23 cellular contexts compared by ENCODE assay signal in genomic region chr3:137866933-137867332, GRCh38.
DNase-seq lines count a peak whose midpoint lies in the region; ATAC-seq and TF ChIP-seq lines count a peak whose summit lies in the region.
"Had no signal": no experiment of that assay in that cellular context is flagged by ENCODE, and none has a peak within 500 bp of the region (broad histone marks: within the 10 kb centered on the region; RNA-seq: fewer than 3 reads in every experiment).

No MANE protein-coding gene starts in this region.

- H3K27me3 ChIP-seq in HUES6 (ENCODE audit: control insufficient read depth, insufficient read depth, low read length) = no peaks in the 10 kb centered on the region
- no peaks in the 10 kb centered on the region for H3K27me3 ChIP-seq in endodermal cell (ENCODE audit: control insufficient read depth, insufficient read depth, low read length, poor library complexity, severe bottlenecking)
- H3K27me3 ChIP-seq in iPS-20b (ENCODE audit: insufficient read depth, low read length) = no peaks in the 10 kb centered on the region
- H3K27me3 ChIP-seq: BLaER1 had no signal

- POLR2A ChIA-PET in activated CD4-positive, alpha-beta T cell treated with anti-CD3 and anti-CD28 coated beads, Interleukin-2, amount 10 ng/mL, durations not matched to agents 7 days and 5 days (lab: Charles Lee) = no interaction called here

- no peak overlapping the region for H3K27ac Mint-ChIP-seq in endodermal cell
- H3K27ac Mint-ChIP-seq in activated CD4-positive, alpha-beta T cell treated with anti-CD3 and anti-CD28 coated beads, Interleukin-2, amount 10 ng/mL, durations not matched to agents 7 days and 5 days = no peak overlapping the region
- H3K27ac Mint-ChIP-seq: CD4-positive, alpha-beta T cell had no signal

- CTCF ChIA-PET in activated CD4-positive, alpha-beta T cell treated with anti-CD3 and anti-CD28 coated beads, Interleukin-2, amount 10 ng/mL, durations not matched to agents 7 days and 5 days (lab: Charles Lee) = no interaction called here

- DNase-seq in endodermal cell (peak; percentile 59), AG08396 (ENCODE audit: low spot score) (no peak), HT-29 (ENCODE audit: low spot score) (no peak)
- no peak for DNase-seq in activated CD4-positive, alpha-beta T cell treated with anti-CD3 and anti-CD28 coated beads, Interleukin-2, amount 10 ng/mL, durations not matched to agents 7 days and 5 days
- DNase-seq: Caco-2; CD4-positive, alpha-beta T cell; DMS 273 treated with DMSO at 0.1 percent for 48 hours; DMS79 treated with DMSO at 0.1 percent for 48 hours; GM23248; NCI-H1092 treated with DMSO at 0.1 percent for 48 hours; NCI-H1436 treated with DMSO at 0.1 percent for 48 hours; NCI-H2029; NCI-H226; NCI-H510A treated with DMSO at 0.1 percent for 48 hours; NCI-H748 treated with DMSO at 0.1 percent for 48 hours; SJCRH30 had no signal

- peak overlapping the region; percentile 77 for H3K27ac ChIP-seq in HUES6 (ENCODE audit: low read depth, low read length)
- H3K27ac ChIP-seq in endodermal cell (ENCODE audit: low read depth, low read length) = no peak overlapping the region
- peak overlapping the region; percentile 22 for H3K27ac ChIP-seq in iPS-20b (ENCODE audit: low read length)
- H3K27ac ChIP-seq: BLaER1, GM23248, SJCRH30 had no signal

- H3K36me3 Mint-ChIP-seq in endodermal cell (ENCODE audit: low read depth) = peaks cover 6% of the 10 kb centered on the region
- no peaks in the 10 kb centered on the region for H3K36me3 Mint-ChIP-seq in activated CD4-positive, alpha-beta T cell treated with anti-CD3 and anti-CD28 coated beads, Interleukin-2, amount 10 ng/mL, durations not matched to agents 7 days and 5 days (ENCODE audit: low read depth)

- H3K9ac ChIP-seq in HUES6 (ENCODE audit: low read length) (peak overlapping the region; percentile 7), endodermal cell (ENCODE audit: extremely low read depth, low read length, poor library complexity, severe bottlenecking) (no peak overlapping the region), iPS-20b (ENCODE audit: low read depth, low read length) (no peak overlapping the region)
- H3K9ac ChIP-seq: BLaER1, GM23248 had no signal

- no peak overlapping the region for H3K4me3 Mint-ChIP-seq in endodermal cell
- no peak overlapping the region for H3K4me3 Mint-ChIP-seq in activated CD4-positive, alpha-beta T cell treated with anti-CD3 and anti-CD28 coated beads, Interleukin-2, amount 10 ng/mL, durations not matched to agents 7 days and 5 days
- H3K4me3 Mint-ChIP-seq: CD4-positive, alpha-beta T cell had no signal

- H3K9me3 ChIP-seq in HUES6 (ENCODE audit: control insufficient read depth, insufficient read depth, low read depth, low read length) (peaks cover 7% of the 10 kb centered on the region), endodermal cell (ENCODE audit: control insufficient read depth, low read length) (peaks cover 42% of the 10 kb centered on the region), iPS-20b (ENCODE audit: insufficient read depth, low read depth, low read length) (peaks cover 8% of the 10 kb centered on the region; the same call in 1 of the 2 replicates)
- H3K9me3 ChIP-seq: Caco-2, SJCRH30 had no signal

- H3K36me3 ChIP-seq in HUES6 (ENCODE audit: control insufficient read depth, insufficient read depth, low read length) (no peaks in the 10 kb centered on the region), endodermal cell (ENCODE audit: control insufficient read depth, insufficient read depth, low read length) (no peaks in the 10 kb centered on the region), iPS-20b (ENCODE audit: insufficient read depth, low read depth, low read length) (no peaks in the 10 kb centered on the region)
- H3K36me3 ChIP-seq: BLaER1, SJCRH30 had no signal

- peaks cover 31% of the 10 kb centered on the region for H3K9me3 Mint-ChIP-seq in endodermal cell
- peaks cover 4% of the 10 kb centered on the region for H3K9me3 Mint-ChIP-seq in activated CD4-positive, alpha-beta T cell treated with anti-CD3 and anti-CD28 coated beads, Interleukin-2, amount 10 ng/mL, durations not matched to agents 7 days and 5 days

- TF ChIP-seq CTCF in endodermal cell (conservative IDR thresholded peaks at IDR 0.05) = no peak

- ATAC-seq in GM19395 (IDR thresholded peaks at IDR 0.05; ENCODE audit: unreplicated experiment) = no peak
- ATAC-seq: GM12878, HepG2, K562 had no signal

- H3K4me3 ChIP-seq in HUES6 (ENCODE audit: low read depth, low read length) (no peak overlapping the region), endodermal cell (ENCODE audit: low read length) (no peak overlapping the region), iPS-20b (ENCODE audit: low read length) (no peak overlapping the region)
- H3K4me3 ChIP-seq: BLaER1, GM12878, GM23248, K562, SJCRH30 had no signal

- 95% methylated on average over 4 of the region's 4 CpGs for WGBS in endodermal cell (ENCODE audit: insufficient coverage in 1 of 2, insufficient read length in 1 of 2), 2 experiments

- peaks cover 2% of the 10 kb centered on the region for H3K27me3 Mint-ChIP-seq in endodermal cell (ENCODE audit: insufficient read depth)
- H3K27me3 Mint-ChIP-seq in activated CD4-positive, alpha-beta T cell treated with anti-CD3 and anti-CD28 coated beads, Interleukin-2, amount 10 ng/mL, durations not matched to agents 7 days and 5 days = no peaks in the 10 kb centered on the region
- H3K27me3 Mint-ChIP-seq: CD4-positive, alpha-beta T cell had no signal

- peaks cover 12% of the 10 kb centered on the region for H3K4me1 ChIP-seq in HUES6 (ENCODE audit: control insufficient read depth, insufficient read depth, low read length)
- no peaks in the 10 kb centered on the region for H3K4me1 ChIP-seq in endodermal cell (ENCODE audit: control insufficient read depth, insufficient read depth, low read length)
- peaks cover 16% of the 10 kb centered on the region for H3K4me1 ChIP-seq in iPS-20b (ENCODE audit: insufficient read depth, low read length)
- H3K4me1 ChIP-seq: BLaER1, SJCRH30 had no signal

- H3K4me1 Mint-ChIP-seq in endodermal cell = peaks cover 19% of the 10 kb centered on the region
- H3K4me1 Mint-ChIP-seq in activated CD4-positive, alpha-beta T cell treated with anti-CD3 and anti-CD28 coated beads, Interleukin-2, amount 10 ng/mL, durations not matched to agents 7 days and 5 days = no peaks in the 10 kb centered on the region
